33 cellular contexts compared by ENCODE assay signal in the genomic region with DNA sequence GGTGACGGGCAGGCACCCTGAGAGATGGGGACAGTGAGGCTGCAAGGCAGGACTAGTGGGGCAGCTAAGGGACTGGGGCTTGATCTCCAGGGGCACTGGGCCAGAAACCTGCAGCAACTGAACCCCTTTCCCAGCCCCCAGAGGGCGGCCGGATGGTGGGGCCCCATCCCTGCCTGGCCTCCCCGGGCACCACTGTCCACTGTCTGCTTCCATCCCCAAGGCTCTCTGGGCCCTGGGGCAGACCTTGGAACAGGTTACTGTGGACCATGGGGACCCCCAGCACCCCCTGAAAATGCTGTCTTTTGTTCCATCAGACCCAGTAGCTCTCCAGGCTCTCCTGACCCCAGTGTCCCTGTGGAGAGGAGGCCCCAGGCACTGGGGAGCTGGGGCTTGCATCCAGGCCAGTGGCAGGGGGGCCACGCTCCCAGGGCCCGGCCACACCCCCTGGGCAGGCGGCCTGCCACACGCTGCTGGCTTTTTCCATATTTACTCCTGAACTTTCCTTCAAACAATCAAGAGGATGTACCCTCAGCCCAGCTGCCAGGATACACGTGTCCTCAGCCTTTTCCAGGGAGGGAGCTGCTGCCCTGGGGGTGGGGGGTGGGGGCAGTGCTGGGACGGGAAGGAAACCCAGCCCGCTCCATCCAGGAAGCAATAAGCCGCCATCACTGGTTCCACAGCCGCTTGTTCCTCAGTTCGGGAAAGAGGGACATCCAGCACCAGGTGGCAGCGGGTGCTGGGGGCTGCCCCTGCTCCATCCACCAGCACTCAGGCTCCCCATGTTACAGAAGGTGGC.
DNase-seq lines count a peak whose midpoint lies in the region; ATAC-seq, FAIRE-seq and TF ChIP-seq lines count a peak whose summit lies in the region.
"Had no signal": no experiment of that assay in that cellular context is flagged by ENCODE, and none has a peak within 500 bp of the region (broad histone marks: within the 10 kb centered on the region; RNA-seq: fewer than 3 reads in every experiment).

No MANE protein-coding gene starts in this region.

- no peaks in the 10 kb centered on the region for H3K36me3 ChIP-seq in heart left ventricle
- no peaks in the 10 kb centered on the region for H3K36me3 ChIP-seq in K562 (ENCODE audit: control insufficient read depth, insufficient read depth, low read length)
- H3K36me3 ChIP-seq: ascending aorta, cardiac muscle cell, esophagus squamous epithelium, SJCRH30, tibial artery had no signal

- TF ChIP-seq RAD21 in K562 (CRISPR knock-in tag; conservative IDR thresholded peaks at IDR 0.05 in 1 of 2, IDR thresholded peaks at IDR 0.05 in 1 of 2): no peak

- in situ Hi-C loops in K562 (cut with MboI): no loop called here

- DNase-seq in heart left ventricle (peak in 4 of 5 donors; percentile 31 to 53 (median 42)), Right ventricle myocardium inferior (ENCODE audit: missing footprints) (no peak), K562 (ENCODE audit: extremely low read depth in 1 of 4, low spot score in 3 of 4) (no peak), right cardiac atrium (peak; percentile 62 to 78 (median 72)), pulmonary artery endothelial cell (ENCODE audit: low read depth, low spot score) (peak; percentile 71), NCI-H82 treated with DMSO at 0.1 percent for 48 hours (lab: John Stamatoyannopoulos, UW; ENCODE audit: unreplicated experiment) (no peak)
- no peak for DNase-seq in activated CD4-positive, alpha-beta T cell treated with anti-CD3 and anti-CD28 coated beads, Interleukin-2, amount 50 U/mL, for 4 hours
- DNase-seq: activated B cell treated with CpG ODN at 0.5 μM for 24 hours; activated CD4-positive, alpha-beta T cell treated with anti-CD3 and anti-CD28 coated beads, Interleukin-2, amount 10 ng/mL, durations not matched to agents 7 days and 5 days; activated effector memory CD4-positive, alpha-beta T cell treated with Interleukin-2 at 50 U/mL for 16 hours; activated naive CD8-positive, alpha-beta T cell treated with anti-CD3 and anti-CD28 coated beads for 36 hours; activated T-cell treated with anti-CD3 and anti-CD28 coated beads, Interleukin-2, amount 50 U/mL, for 1 hour; AML-193; CD4-positive, alpha-beta T cell; EL; endodermal cell; esophagus squamous epithelium; foreskin keratinocyte; GOT3; KBM-7; NCI-H1092; NCI-H1694 treated with DMSO at 0.1 percent for 48 hours; NCI-H2171; NCI-H510A; tibial artery had no signal

- no peaks in the 10 kb centered on the region for H3K79me2 ChIP-seq in K562 (ENCODE audit: control insufficient read depth, insufficient read depth, low read length)

- ATAC-seq in heart left ventricle (peak in 3 of 4 donors; percentile 55 to 71 (median 56)), Right ventricle myocardium inferior (no peak), K562 (peak; percentile 16), right cardiac atrium (peak; percentile 79 to 85), GM19463 (IDR thresholded peaks at IDR 0.05; ENCODE audit: unreplicated experiment) (no peak)
- ATAC-seq: foreskin keratinocyte, sciatic nerve had no signal

- TF ChIP-seq POLR2A in heart left ventricle (IDR thresholded peaks at IDR 0.05): no peak
- TF ChIP-seq POLR2A in K562 (conservative IDR thresholded peaks at IDR 0.05): no peak

- H3K9ac ChIP-seq in K562 (ENCODE audit: insufficient read depth in 1 of 2, low read depth in 2 of 2, low read length in 2 of 2): peak overlapping the region in 1 of 2 experiments; percentile 45; a peak in 1 of 4 replicates

- H3K4me2 ChIP-seq in K562 (ENCODE audit: insufficient read depth, low read length): no peak overlapping the region

- no peak overlapping the region for H2AFZ ChIP-seq in K562 (ENCODE audit: low read depth, low read length)

- TF ChIP-seq EP300 in K562 (IDR thresholded peaks at IDR 0.05; ENCODE audit: low read length): no peak

- no peak overlapping the region for H3K4me3 ChIP-seq in heart left ventricle
- no peak overlapping the region for H3K4me3 ChIP-seq in K562
- no peak overlapping the region for H3K4me3 ChIP-seq in right cardiac atrium (ENCODE audit: low read length)
- H3K4me3 ChIP-seq: ascending aorta, cardiac muscle cell, esophagus squamous epithelium, SJCRH30, tibial artery had no signal

- H3K27me3 ChIP-seq in heart left ventricle: peaks cover 0 to 20% (median 0%) of the 10 kb centered on the region in 9 donors
- peaks cover 32 to 49% of the 10 kb centered on the region in 2 experiments for H3K27me3 ChIP-seq in K562 (ENCODE audit: control insufficient read depth in 2 of 2, insufficient read depth in 2 of 2, low read length in 2 of 2)
- H3K27me3 ChIP-seq in right cardiac atrium (ENCODE audit: control insufficient read depth, insufficient read depth): no peaks in the 10 kb centered on the region
- H3K27me3 ChIP-seq: ascending aorta, cardiac muscle cell, foreskin keratinocyte, SJCRH30 had no signal

- WGBS in heart left ventricle, 4 donors: 56 to 64% (median 57%) methylated on average over 9 to 15 of the region's 15 CpGs
- WGBS in K562 (ENCODE audit: insufficient coverage, low coverage, missing lambda C conversion rate): 20% methylated on average over 10 of the region's 15 CpGs
- WGBS in right cardiac atrium: 57% methylated on average over 15 of the region's 15 CpGs

- H3K27ac ChIP-seq in heart left ventricle (no peak overlapping the region), K562 (ENCODE audit: extremely low read depth, low read depth, low read length) (no peak overlapping the region), right cardiac atrium (ENCODE audit: low read length) (no peak overlapping the region)
- H3K27ac ChIP-seq: ascending aorta, cardiac muscle cell, esophagus squamous epithelium, foreskin keratinocyte, SJCRH30, tibial artery had no signal

- 0 out of 2 replicates have a peak, but pooled peaks cover 4% of the 10 kb centered on the region for H4K20me1 ChIP-seq in K562 (replicated peaks; ENCODE audit: control insufficient read depth, insufficient read depth, low read length)

- POLR2A ChIA-PET in K562 (lab: Yijun Ruan, JAX): interaction anchor here (0.6 kb wide), 3 partner anchors 47 to 490 kb away, joined by 3 read pairs; no protein-coding TSS in a partner anchor

- BruUV-seq in K562 (replicated peaks; lab: Mats Ljungman, UMichigan): no TSS peak

- TF ChIP-seq CTCF in heart left ventricle (IDR thresholded peaks at IDR 0.05) (no peak), K562 (IDR thresholded peaks at IDR 0.05 in 2 of 3, conservative IDR thresholded peaks at IDR 0.05 in 1 of 3; ENCODE audit: insufficient read depth in 2 of 3, low read depth in 1 of 3, low read length in 3 of 3) (no peak)

- no peaks in the 10 kb centered on the region for H3K9me1 ChIP-seq in K562 (ENCODE audit: control insufficient read depth, insufficient read depth, low read length)

- intact Hi-C loops in heart left ventricle (cut with DNase I) (no loop called here), Right ventricle myocardium inferior (cut with DNase I) (no loop called here), K562 (cut with micrococcal nuclease) (no loop called here), right cardiac atrium (cut with DNase I) (no loop called here)

- no peak for FAIRE-seq in K562 (lab: Jason Lieb, UNC)
- FAIRE-seq: D721Med, GM19239, HTR-8/SVneo had no signal

- H3K4me1 ChIP-seq in heart left ventricle (peaks cover 0 to 26% (median 8%) of the 10 kb centered on the region in 12 donors), K562 (replicated peaks in 1 of 2; ENCODE audit: control insufficient read depth in 2 of 2, insufficient read depth in 2 of 2, low read length in 2 of 2) (peaks cover 0 to 16% of the 10 kb centered on the region in 2 experiments; a peak in 2 of 5 replicates), right cardiac atrium (ENCODE audit: control insufficient read depth, insufficient read depth, low read length) (no peaks in the 10 kb centered on the region)
- H3K4me1 ChIP-seq: ascending aorta, tibial artery had no signal

- CTCF ChIA-PET in K562 (lab: Yijun Ruan, JAX; ENCODE audit: low intra/inter-chr PET ratio): no interaction called here

- H3K9me3 ChIP-seq in heart left ventricle (no peaks in the 10 kb centered on the region), K562 (replicated peaks; ENCODE audit: control insufficient read depth, insufficient read depth, low read depth, low read length) (no peaks in the 10 kb centered on the region), right cardiac atrium (ENCODE audit: control insufficient read depth, low read length) (no peaks in the 10 kb centered on the region)
- H3K9me3 ChIP-seq: ascending aorta, esophagus squamous epithelium, SJCRH30, tibial artery had no signal

TF ChIP-seq in K562, 482 proteins besides CTCF, POLR2A, EP300 and RAD21:
- no peak for TF ChIP-seq PHB2 (IDR thresholded peaks at IDR 0.05; ENCODE audit: low read depth)
- no peak for TF ChIP-seq ETV1 (tag; conservative IDR thresholded peaks at IDR 0.05; ENCODE audit: low read depth)
- TF ChIP-seq CTBP1 (IDR thresholded peaks at IDR 0.05; ENCODE audit: borderline replicate concordance): no peak
- TF ChIP-seq HMG20B (CRISPR knock-in tag; IDR thresholded peaks at IDR 0.05): no peak
- TF ChIP-seq NFIX (CRISPR knock-in tag; IDR thresholded peaks at IDR 0.05; ENCODE audit: low read depth): no peak
- TF ChIP-seq MXD1 (CRISPR knock-in tag; IDR thresholded peaks at IDR 0.05; ENCODE audit: borderline replicate concordance, poor library complexity, severe bottlenecking): no peak
- no peak for TF ChIP-seq FOXP1 (CRISPR knock-in tag; IDR thresholded peaks at IDR 0.05)
- TF ChIP-seq SP1 (CRISPR knock-in tag; IDR thresholded peaks at IDR 0.05): no peak
- TF ChIP-seq SPI1 (IDR thresholded peaks at IDR 0.05; ENCODE audit: borderline replicate concordance, low read depth, low read length): no peak
- no peak for TF ChIP-seq POLR2H (tag; IDR thresholded peaks at IDR 0.05; ENCODE audit: low read depth)
- TF ChIP-seq CBX1 (IDR thresholded peaks at IDR 0.05; ENCODE audit: low read depth): no peak
- no peak for TF ChIP-seq ZFX (CRISPR knock-in tag; IDR thresholded peaks at IDR 0.05)

Comparison
In these comparisons a context has a peak if more than half of its experiments do, and no peak if none do; other contexts are left out.
1. ATAC-seq: peak in heart left ventricle (3 of 4), K562 (single experiment) and right cardiac atrium (2 of 2); none in Right ventricle myocardium inferior (single experiment) and GM19463 (single experiment).
2. DNase-seq: peak in heart left ventricle (4 of 5), right cardiac atrium (3 of 3) and pulmonary artery endothelial cell (single experiment); none in Right ventricle myocardium inferior (single experiment), K562 (0 of 4), activated CD4-positive, alpha-beta T cell treated with anti-CD3 and anti-CD28 coated beads, Interleukin-2, amount 50 U/mL, for 4 hours (0 of 2) and NCI-H82 treated with DMSO at 0.1 percent for 48 hours (single experiment).